29 cellular contexts compared by ENCODE assay signal in genomic region chr12:53076461-53076860, GRCh38. TPM values are rescaled to one million over a fixed set of nuclear protein-coding genes. Genes with fewer than 3 reads are reported as not detected.
A peak's percentile ranks its signal among the peaks of the same experiment; 100 is the strongest.
DNase-seq lines count a peak whose midpoint lies in the region; ATAC-seq and TF ChIP-seq lines count a peak whose summit lies in the region.
"Had no signal": no experiment of that assay in that cellular context is flagged by ENCODE, and none has a peak within 500 bp of the region (broad histone marks: within the 10 kb centered on the region; RNA-seq: fewer than 3 reads in every experiment).

No MANE protein-coding gene starts in this region.

- H3K36me3 ChIP-seq in CD4-positive, CD25-positive, alpha-beta regulatory T cell (ENCODE audit: control insufficient read depth, insufficient read depth, low read length), result peaks cover 52% of the 10 kb centered on the region
- peaks cover 25 to 47% (median 32%) of the 10 kb centered on the region in 4 donors for H3K36me3 ChIP-seq in esophagus muscularis mucosa

- WGBS in esophagus muscularis mucosa, result 88% methylated on average over 3 of the region's 3 CpGs

- TF ChIP-seq CTCF in esophagus muscularis mucosa (IDR thresholded peaks at IDR 0.05) (no peak), Calu3 (IDR thresholded peaks at IDR 0.05; ENCODE audit: unreplicated experiment) (no peak)

- no peak overlapping the region for H3K27ac ChIP-seq in CD4-positive, CD25-positive, alpha-beta regulatory T cell (ENCODE audit: insufficient read depth, low read length, poor library complexity, severe bottlenecking)
- H3K27ac ChIP-seq in esophagus muscularis mucosa (replicated peaks in 1 of 4), result peak overlapping the region; percentile 7 to 95 (median 88)
- H3K27ac ChIP-seq: 22Rv1, C4-2B, left ventricle myocardium inferior, SJCRH30 had no signal

- intact Hi-C loops in esophagus muscularis mucosa (cut with DNase I), result loop anchor here (10.0 kb wide), 1 partner anchor 78 kb away; no protein-coding TSS in a partner anchor
- intact Hi-C loops in Calu3 (cut with micrococcal nuclease; ENCODE audit: unreplicated experiment), result no loop called here

- BruUV-seq in Calu3 (replicated peaks; lab: Mats Ljungman, UMichigan), result no TSS peak

- H3K9me3 Mint-ChIP-seq in T-helper 1 cell treated with Interleukin-12 subunit alpha and Interleukin-12 subunit beta and Interleukin-4 antibody, amounts not matched to agents 30 μg/mL and 1 μg/mL, for 36 hours, result no peaks in the 10 kb centered on the region
- H3K9me3 Mint-ChIP-seq in CD4-positive, CD25-positive, alpha-beta regulatory T cell, result peaks cover 0 to 2% (median 0%) of the 10 kb centered on the region in 7 donors
- no peaks in the 10 kb centered on the region for H3K9me3 Mint-ChIP-seq in stimulated activated effector memory CD8-positive, alpha-beta T cell treated with anti-CD3 and anti-CD28 coated beads, Interleukin-12 subunit alpha, Interleukin-12 subunit beta, amount 100 ng/mL, for 72 hours
- H3K9me3 Mint-ChIP-seq in Calu3 (ENCODE audit: low read depth, unreplicated experiment), result no peaks in the 10 kb centered on the region
- H3K9me3 Mint-ChIP-seq: dendritic cell treated with granulocyte-macrophage colony-stimulating factor and Interleukin-4, amounts not matched to agents 40 ng/mL and 50 ng/mL, for 4 days; naive B cell had no signal

- H3K4me1 Mint-ChIP-seq in T-helper 1 cell treated with Interleukin-12 subunit alpha and Interleukin-12 subunit beta and Interleukin-4 antibody, amounts not matched to agents 30 μg/mL and 1 μg/mL, for 36 hours (ENCODE audit: low read depth), result peaks cover 19% of the 10 kb centered on the region
- peaks cover 0 to 71% (median 48%) of the 10 kb centered on the region in 4 donors for H3K4me1 Mint-ChIP-seq in CD4-positive, CD25-positive, alpha-beta regulatory T cell
- H3K4me1 Mint-ChIP-seq in stimulated activated effector memory CD8-positive, alpha-beta T cell treated with anti-CD3 and anti-CD28 coated beads, Interleukin-12 subunit alpha, Interleukin-12 subunit beta, amount 100 ng/mL, for 72 hours, result peaks cover 63% of the 10 kb centered on the region
- no peaks in the 10 kb centered on the region for H3K4me1 Mint-ChIP-seq in Calu3 (ENCODE audit: low read depth, unreplicated experiment)

- TF ChIP-seq EP300 in esophagus muscularis mucosa (IDR thresholded peaks at IDR 0.05), result no peak

- no peak for TF ChIP-seq POLR2A in esophagus muscularis mucosa (IDR thresholded peaks at IDR 0.05; ENCODE audit: low read depth)

- peaks cover 42% of the 10 kb centered on the region for H3K36me3 Mint-ChIP-seq in T-helper 1 cell treated with Interleukin-12 subunit alpha and Interleukin-12 subunit beta and Interleukin-4 antibody, amounts not matched to agents 30 μg/mL and 1 μg/mL, for 36 hours (ENCODE audit: low read depth)
- peaks cover 31% of the 10 kb centered on the region for H3K36me3 Mint-ChIP-seq in CD4-positive, CD25-positive, alpha-beta regulatory T cell
- H3K36me3 Mint-ChIP-seq in stimulated activated effector memory CD8-positive, alpha-beta T cell treated with anti-CD3 and anti-CD28 coated beads, Interleukin-12 subunit alpha, Interleukin-12 subunit beta, amount 100 ng/mL, for 72 hours, result peaks cover 71% of the 10 kb centered on the region
- H3K36me3 Mint-ChIP-seq in Calu3 (ENCODE audit: insufficient read depth, unreplicated experiment), result peaks cover 27% of the 10 kb centered on the region

- H3K27me3 ChIP-seq in CD4-positive, CD25-positive, alpha-beta regulatory T cell (ENCODE audit: control insufficient read depth, insufficient read depth, low read length), result no peaks in the 10 kb centered on the region
- H3K27me3 ChIP-seq in esophagus muscularis mucosa, result no peaks in the 10 kb centered on the region
- H3K27me3 ChIP-seq: SJCRH30 had no signal

- no peak overlapping the region for H3K4me3 ChIP-seq in CD4-positive, CD25-positive, alpha-beta regulatory T cell (ENCODE audit: low read depth, low read length)
- H3K4me3 ChIP-seq in esophagus muscularis mucosa, result no peak overlapping the region
- H3K4me3 ChIP-seq: K562, left ventricle myocardium inferior, SJCRH30, smooth muscle cell had no signal

- H3K27ac Mint-ChIP-seq in T-helper 1 cell treated with Interleukin-12 subunit alpha and Interleukin-12 subunit beta and Interleukin-4 antibody, amounts not matched to agents 30 μg/mL and 1 μg/mL, for 36 hours, result no peak overlapping the region
- peak overlapping the region in 2 of 3 donors; percentile 20 to 36 for H3K27ac Mint-ChIP-seq in CD4-positive, CD25-positive, alpha-beta regulatory T cell
- H3K27ac Mint-ChIP-seq in stimulated activated effector memory CD8-positive, alpha-beta T cell treated with anti-CD3 and anti-CD28 coated beads, Interleukin-12 subunit alpha, Interleukin-12 subunit beta, amount 100 ng/mL, for 72 hours, result peak overlapping the region; percentile 52
- H3K27ac Mint-ChIP-seq in Calu3 (ENCODE audit: unreplicated experiment), result no peak overlapping the region
- H3K27ac Mint-ChIP-seq: dendritic cell treated with granulocyte-macrophage colony-stimulating factor and Interleukin-4, amounts not matched to agents 40 ng/mL and 50 ng/mL, for 4 days had no signal

- peak overlapping the region; percentile 12 for H3K4me3 Mint-ChIP-seq in T-helper 1 cell treated with Interleukin-12 subunit alpha and Interleukin-12 subunit beta and Interleukin-4 antibody, amounts not matched to agents 30 μg/mL and 1 μg/mL, for 36 hours
- peak overlapping the region in 3 of 4 donors; percentile 38 to 99 (median 97) for H3K4me3 Mint-ChIP-seq in CD4-positive, CD25-positive, alpha-beta regulatory T cell
- no peak overlapping the region for H3K4me3 Mint-ChIP-seq in stimulated activated effector memory CD8-positive, alpha-beta T cell treated with anti-CD3 and anti-CD28 coated beads, Interleukin-12 subunit alpha, Interleukin-12 subunit beta, amount 100 ng/mL, for 72 hours
- H3K4me3 Mint-ChIP-seq in Calu3 (ENCODE audit: low read depth, unreplicated experiment), result no peak overlapping the region
- H3K4me3 Mint-ChIP-seq: dendritic cell treated with granulocyte-macrophage colony-stimulating factor and Interleukin-4, amounts not matched to agents 40 ng/mL and 50 ng/mL, for 4 days had no signal

- no peak for ATAC-seq in CD4-positive, CD25-positive, alpha-beta regulatory T cell (ENCODE audit: low read depth in 2 of 2)
- no peak for ATAC-seq in stimulated activated effector memory CD8-positive, alpha-beta T cell treated with anti-CD3 and anti-CD28 coated beads, Interleukin-12 subunit alpha, Interleukin-12 subunit beta, amount 100 ng/mL, for 72 hours
- ATAC-seq: K562 had no signal

- DNase-seq in T-helper 1 cell (no peak), esophagus muscularis mucosa (ENCODE audit: extremely low spot score) (no peak), iPS-NIHi7 (ENCODE audit: extremely low spot score) (no peak), GM19240 (ENCODE audit: insufficient read length, low spot score) (no peak), Calu3 (no peak)
- DNase-seq in CD4-positive, CD25-positive, alpha-beta regulatory T cell, result no peak
- no peak for DNase-seq in stimulated activated effector memory CD8-positive, alpha-beta T cell treated with anti-CD3 and anti-CD28 coated beads, Interleukin-12 subunit alpha, Interleukin-12 subunit beta, amount 100 ng/mL, for 72 hours (ENCODE audit: low spot score in 2 of 2)
- DNase-seq: activated CD4-positive, CD25-positive, alpha-beta regulatory T cell; activated CD8-positive, alpha-beta memory T cell treated with anti-CD3 and anti-CD28 coated beads, Interleukin-2, amount 50 U/mL, for 4 hours; activated naive CD4-positive, alpha-beta T cell; caudate nucleus; hypothalamus; left ventricle myocardium inferior; naive B cell; NCI-H1105; NCI-H2029; SJCRH30; stimulated activated CD4-positive, alpha-beta T cell treated with anti-CD3 and anti-CD28 coated beads, Interleukin-2, amount 100 ng/mL, for 24 hours had no signal

- peaks cover 27% of the 10 kb centered on the region for H3K4me1 ChIP-seq in CD4-positive, CD25-positive, alpha-beta regulatory T cell (ENCODE audit: control insufficient read depth, insufficient read depth, low read length, poor library complexity, severe bottlenecking)
- peaks cover 53 to 91% (median 89%) of the 10 kb centered on the region in 4 donors for H3K4me1 ChIP-seq in esophagus muscularis mucosa

- CTCF ChIA-PET in Calu3 (lab: Charles Lee), result no interaction called here

- no peaks in the 10 kb centered on the region for H3K9me3 ChIP-seq in CD4-positive, CD25-positive, alpha-beta regulatory T cell (ENCODE audit: control insufficient read depth in 2 of 2, low read length in 2 of 2)
- H3K9me3 ChIP-seq in esophagus muscularis mucosa, result no peaks in the 10 kb centered on the region
- H3K9me3 ChIP-seq: left ventricle myocardium inferior, SJCRH30 had no signal

- H3K27me3 Mint-ChIP-seq in T-helper 1 cell treated with Interleukin-12 subunit alpha and Interleukin-12 subunit beta and Interleukin-4 antibody, amounts not matched to agents 30 μg/mL and 1 μg/mL, for 36 hours (ENCODE audit: low read depth), result no peaks in the 10 kb centered on the region
- peaks cover 5% of the 10 kb centered on the region for H3K27me3 Mint-ChIP-seq in CD4-positive, CD25-positive, alpha-beta regulatory T cell
- H3K27me3 Mint-ChIP-seq in Calu3 (ENCODE audit: unreplicated experiment), result no peaks in the 10 kb centered on the region
- H3K27me3 Mint-ChIP-seq: naive B cell had no signal

RNA-seq across cellular contexts. Expression of gene SPRYD3, which starts 2.7 kb away (rescaled TPM):
- 25.9 TPM for total RNA-seq in CD4-positive, CD25-positive, alpha-beta regulatory T cell
- polyA plus RNA-seq in CD4-positive, CD25-positive, alpha-beta regulatory T cell, result 10 to 100 TPM; 34.1 to 59.2 (median 45.9) TPM
- total RNA-seq in esophagus muscularis mucosa, result 100 to 1,000 TPM in 2 of 4 donors, 10 to 100 TPM in 2; 79.7 to 125 (median 99.1) TPM
- 12.9 and 14.6 TPM in 2 replicates for total RNA-seq in Calu3 (2022)

RNA-seq across cellular contexts. Expression of gene IGFBP6, which starts 21.0 kb away (rescaled TPM):
- total RNA-seq in CD4-positive, CD25-positive, alpha-beta regulatory T cell, result not detected
- polyA plus RNA-seq in CD4-positive, CD25-positive, alpha-beta regulatory T cell, result under 1 TPM in 1 of 4 donors, not detected in 3; 0.84 TPM
- 1,000 to 10,000 TPM in 1 of 4 donors, 100 to 1,000 TPM in 3; 626 to 1,141 (median 795) TPM for total RNA-seq in esophagus muscularis mucosa
- 25.4 and 67.0 TPM in 2 replicates for total RNA-seq in Calu3 (2022)

RNA-seq across cellular contexts. Expression of gene TNS2, which starts 26.6 kb away (rescaled TPM):
- 1.4 TPM for total RNA-seq in CD4-positive, CD25-positive, alpha-beta regulatory T cell
- polyA plus RNA-seq in CD4-positive, CD25-positive, alpha-beta regulatory T cell, result under 1 TPM in 1 of 4 donors, not detected in 3; 0.09 TPM
- 100 to 1,000 TPM; 173 to 226 (median 202) TPM for total RNA-seq in esophagus muscularis mucosa
- 1.3 and 4.7 TPM in 2 replicates for total RNA-seq in Calu3 (2022)

RNA-seq across cellular contexts. Expression of gene SOAT2, which starts 26.8 kb away (rescaled TPM):
- total RNA-seq in CD4-positive, CD25-positive, alpha-beta regulatory T cell, result 0.37 TPM
- not detected for polyA plus RNA-seq in CD4-positive, CD25-positive, alpha-beta regulatory T cell
- total RNA-seq in esophagus muscularis mucosa (not detected), Calu3 (2022) (not detected in 2 replicates)
- total RNA-seq: Daoy, K562, left ventricle myocardium inferior, MCF 10A, omental fat pad, renal cortical epithelial cell, SJCRH30, smooth muscle cell had no signal
- polyA plus RNA-seq: fibroblast of lung, smooth muscle cell had no signal

Comparison
In these comparisons a context has a peak if more than half of its experiments do, and no peak if none do; other contexts are left out.
1. H3K27ac Mint-ChIP-seq: peak in CD4-positive, CD25-positive, alpha-beta regulatory T cell (2 of 3) and stimulated activated effector memory CD8-positive, alpha-beta T cell treated with anti-CD3 and anti-CD28 coated beads, Interleukin-12 subunit alpha, Interleukin-12 subunit beta, amount 100 ng/mL, for 72 hours (single experiment); none in T-helper 1 cell treated with Interleukin-12 subunit alpha and Interleukin-12 subunit beta and Interleukin-4 antibody, amounts not matched to agents 30 μg/mL and 1 μg/mL, for 36 hours (single experiment) and Calu3 (single experiment).
2. H3K4me3 Mint-ChIP-seq: peak in T-helper 1 cell treated with Interleukin-12 subunit alpha and Interleukin-12 subunit beta and Interleukin-4 antibody, amounts not matched to agents 30 μg/mL and 1 μg/mL, for 36 hours (single experiment) and CD4-positive, CD25-positive, alpha-beta regulatory T cell (3 of 4); none in stimulated activated effector memory CD8-positive, alpha-beta T cell treated with anti-CD3 and anti-CD28 coated beads, Interleukin-12 subunit alpha, Interleukin-12 subunit beta, amount 100 ng/mL, for 72 hours (single experiment) and Calu3 (single experiment).
3. RNA of gene IGFBP6, which starts 21.0 kb away (total RNA-seq): 626 to 1,141 TPM in esophagus muscularis mucosa and 25.4 to 67.0 TPM in Calu3; not detected in CD4-positive, CD25-positive, alpha-beta regulatory T cell (single experiment); every median in the first group is over 10 times any median in the second.
4. RNA of gene TNS2, which starts 26.6 kb away (total RNA-seq): 173 to 226 TPM in esophagus muscularis mucosa; 1.4 TPM in CD4-positive, CD25-positive, alpha-beta regulatory T cell (single experiment) and 1.3 to 4.7 TPM in Calu3; every median in the first group is over 10 times any median in the second.